1 cellular context compared by ENCODE assay signal in the genomic region with DNA sequence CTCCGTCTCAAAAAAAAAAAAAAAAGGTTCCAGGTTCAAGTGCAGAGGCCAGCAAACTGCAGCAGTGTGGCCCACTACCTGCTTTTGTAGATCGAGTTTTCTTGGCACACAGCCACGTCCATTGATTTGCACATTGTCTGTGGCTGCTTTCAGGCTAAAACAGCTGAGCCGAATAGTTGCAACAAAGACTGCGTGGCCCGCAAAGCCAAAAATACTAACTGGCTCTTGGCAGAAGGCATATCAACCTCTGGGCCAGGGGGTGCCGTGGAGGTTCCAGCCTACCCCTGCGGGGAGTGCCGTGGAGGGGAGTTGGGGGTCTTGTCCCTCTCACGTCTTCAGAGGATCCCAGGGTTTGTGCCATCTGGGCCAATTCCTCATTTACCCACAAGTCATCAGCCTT.
A peak's percentile ranks its signal among the peaks of the same experiment; 100 is the strongest.
TF ChIP-seq lines count a peak whose summit lies in the region.

No MANE protein-coding gene starts in this region.

TF ChIP-seq in K562, 482 proteins besides CTCF, POLR2A, EP300 and RAD21:
- TF ChIP-seq HOMEZ (CRISPR knock-in tag; IDR thresholded peaks at IDR 0.05) (no peak), NFIC (IDR thresholded peaks at IDR 0.05) (peak; percentile 72)
- TF ChIP-seq, protein P1, sequence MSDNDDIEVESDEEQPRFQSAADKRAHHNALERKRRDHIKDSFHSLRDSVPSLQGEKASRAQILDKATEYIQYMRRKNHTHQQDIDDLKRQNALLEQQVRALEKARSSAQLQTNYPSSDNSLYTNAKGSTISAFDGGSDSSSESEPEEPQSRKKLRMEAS (CRISPR knock-in tag; IDR thresholded peaks at IDR 0.05) = no peak
